In genomic region chr11:67456068-67456705, GRCh38 we compare ENCODE assay signal across 18 cellular contexts. TPM values are rescaled to one million over a fixed set of nuclear protein-coding genes. Genes with fewer than 3 reads are reported as not detected.
DNase-seq lines count a peak whose midpoint lies in the region; ATAC-seq and TF ChIP-seq lines count a peak whose summit lies in the region.
"Had no signal": no experiment of that assay in that cellular context is flagged by ENCODE, and none has a peak within 500 bp of the region (broad histone marks: within the 10 kb centered on the region; RNA-seq: fewer than 3 reads in every experiment).

No MANE protein-coding gene starts in this region.

- WGBS in right cardiac atrium: 75% methylated on average over 25 of the region's 25 CpGs
- 80% methylated on average over 22 to 25 of the region's 25 CpGs for WGBS in heart right ventricle, 2 donors
- WGBS in hepatocyte (ENCODE audit: low lambda C conversion rate, missing lambda C conversion rate): 89% methylated on average over 25 of the region's 25 CpGs

- H3K27me3 ChIP-seq in right cardiac atrium (ENCODE audit: control insufficient read depth, insufficient read depth) (no peaks in the 10 kb centered on the region), heart right ventricle (no peaks in the 10 kb centered on the region), hepatocyte (no peaks in the 10 kb centered on the region)

- peak; percentile 9 to 56 (median 47) for DNase-seq in right cardiac atrium
- DNase-seq in heart right ventricle: no peak
- peak; percentile 66 for DNase-seq in left kidney (ENCODE audit: low read depth, low spot score)
- DNase-seq in stimulated activated naive CD4-positive, alpha-beta T cell treated with Interleukin-2 at 50 U/mL for 16 hours (lab: John Stamatoyannopoulos, UW): no peak
- DNase-seq in hepatocyte (ENCODE audit: low spot score): no peak
- DNase-seq: 8988T; CD4-positive, alpha-beta memory T cell; GF-D8; NCI-H1417; NCI-H187; NCI-H226; NCI-H524; NCI-H82; RPMI8226 had no signal

- H2AFZ ChIP-seq in hepatocyte: no peak overlapping the region

- H3K27ac ChIP-seq in right cardiac atrium (ENCODE audit: low read length) (no peak overlapping the region), heart right ventricle (no peak overlapping the region), hepatocyte (no peak overlapping the region)
- H3K27ac ChIP-seq: KMS-11 had no signal

- intact Hi-C loops in right cardiac atrium (cut with DNase I): no loop called here
- intact Hi-C loops in heart right ventricle (cut with DNase I): no loop called here

- no peaks in the 10 kb centered on the region for H4K20me1 ChIP-seq in hepatocyte (ENCODE audit: insufficient read depth, poor library complexity, severe bottlenecking)

- no peaks in the 10 kb centered on the region for H3K9me2 ChIP-seq in hepatocyte (replicated peaks; ENCODE audit: insufficient read depth)

- no peak overlapping the region for H3K4me2 ChIP-seq in hepatocyte
- H3K4me2 ChIP-seq: KMS-11 had no signal

- H3K79me2 ChIP-seq in hepatocyte: no peaks in the 10 kb centered on the region

- H3K36me3 ChIP-seq in heart right ventricle (no peaks in the 10 kb centered on the region), hepatocyte (replicated peaks; ENCODE audit: insufficient read depth, low read depth) (no peaks in the 10 kb centered on the region)

- H3K4me1 ChIP-seq in right cardiac atrium (ENCODE audit: control insufficient read depth, insufficient read depth, low read length) (no peaks in the 10 kb centered on the region), heart right ventricle (peaks cover 0 to 14% (median 8%) of the 10 kb centered on the region in 9 donors), hepatocyte (ENCODE audit: insufficient read depth) (no peaks in the 10 kb centered on the region)

- ATAC-seq in right cardiac atrium (no peak), heart right ventricle (no peak), GM18502 (IDR thresholded peaks at IDR 0.05; ENCODE audit: poor library complexity, unreplicated experiment) (no peak)

- no peak for TF ChIP-seq CTCF in heart right ventricle (IDR thresholded peaks at IDR 0.05)
- no peak for TF ChIP-seq CTCF in hepatocyte (IDR thresholded peaks at IDR 0.05; ENCODE audit: poor library complexity)

- H3K4me3 ChIP-seq in right cardiac atrium (ENCODE audit: low read length) (no peak overlapping the region), heart right ventricle (no peak overlapping the region), hepatocyte (no peak overlapping the region)

- H3K9me3 ChIP-seq in right cardiac atrium (ENCODE audit: control insufficient read depth, low read length): no peaks in the 10 kb centered on the region
- no peaks in the 10 kb centered on the region for H3K9me3 ChIP-seq in heart right ventricle
- no peaks in the 10 kb centered on the region for H3K9me3 ChIP-seq in hepatocyte (ENCODE audit: low read depth)

RNA-seq across cellular contexts. Expression of gene CABP4, which starts 1.0 kb away (rescaled TPM):
- total RNA-seq in right cardiac atrium (1 to 10 TPM; 1.1 to 1.8 (median 1.5) TPM), heart right ventricle (1 to 10 TPM in 2 of 10 donors, under 1 TPM in 7, not detected in 1; 0.17 to 1.5 (median 0.70) TPM), hepatocyte (not detected in 2 replicates)
- polyA plus RNA-seq in right cardiac atrium (0.81 TPM), heart right ventricle (1 to 10 TPM in 1 of 2 donors, under 1 TPM in 1; 0.39 to 1.5 TPM), hepatocyte (not detected in 2 replicates)
- total RNA-seq: H4 had no signal
- polyA plus RNA-seq: BJ had no signal

RNA-seq across cellular contexts. Expression of gene GPR152, which starts 3.7 kb away (rescaled TPM):
- total RNA-seq in right cardiac atrium (not detected), heart right ventricle (not detected), hepatocyte (not detected in 2 replicates)
- polyA plus RNA-seq in right cardiac atrium (not detected), heart right ventricle (not detected), hepatocyte (not detected in 2 replicates)
- total RNA-seq: CD4-positive, alpha-beta memory T cell; H4 had no signal
- polyA plus RNA-seq: BJ had no signal

RNA-seq across cellular contexts. Expression of gene TMEM134, which starts 12.9 kb away (rescaled TPM):
- total RNA-seq in right cardiac atrium (10 to 100 TPM; 61.7 to 78.2 (median 65.4) TPM), heart right ventricle (100 to 1,000 TPM in 1 of 10 donors, 10 to 100 TPM in 9; 69.8 to 104 (median 81.2) TPM), hepatocyte (40.9 and 43.2 TPM in 2 replicates)
- polyA plus RNA-seq in right cardiac atrium (82.3 TPM), heart right ventricle (10 to 100 TPM; 78.0 to 94.4 TPM), hepatocyte (93.7 and 107 TPM in 2 replicates)

RNA-seq across cellular contexts. Expression of gene CORO1B, which starts 12.9 kb away (rescaled TPM):
- 10 to 100 TPM; 23.5 to 38.2 (median 29.6) TPM for total RNA-seq in right cardiac atrium
- 20.8 TPM for polyA plus RNA-seq in right cardiac atrium
- total RNA-seq in heart right ventricle: 10 to 100 TPM; 12.2 to 38.7 (median 19.6) TPM
- 10 to 100 TPM; 29.1 to 42.3 TPM for polyA plus RNA-seq in heart right ventricle
- 104 and 118 TPM in 2 replicates for total RNA-seq in hepatocyte
- polyA plus RNA-seq in hepatocyte: 150 and 152 TPM in 2 replicates

RNA-seq across cellular contexts. Expression of gene PTPRCAP, which starts 18.7 kb away (rescaled TPM):
- total RNA-seq in right cardiac atrium: 1 to 10 TPM; 1.2 to 3.4 (median 1.9) TPM
- 1.6 TPM for polyA plus RNA-seq in right cardiac atrium
- 10 to 100 TPM in 1 of 10 donors, 1 to 10 TPM in 3, under 1 TPM in 4, not detected in 2; 0.42 to 10.1 (median 0.96) TPM for total RNA-seq in heart right ventricle
- 1 to 10 TPM; 1.7 to 3.1 TPM for polyA plus RNA-seq in heart right ventricle
- 2.5 and 3.4 TPM in 2 replicates for total RNA-seq in hepatocyte
- polyA plus RNA-seq in hepatocyte: 1.0 and 1.3 TPM in 2 replicates

Comparison
In these comparisons a context has a peak if more than half of its experiments do, and no peak if none do; other contexts are left out.
1. DNase-seq: peak in right cardiac atrium (3 of 3) and left kidney (single experiment); none in heart right ventricle (0 of 2), stimulated activated naive CD4-positive, alpha-beta T cell treated with Interleukin-2 at 50 U/mL for 16 hours (single experiment) and hepatocyte (single experiment).